ENCODE assay signal across 8 cellular contexts in genomic region chr6:28474441-28475219, GRCh38. TPM values are rescaled to one million over a fixed set of nuclear protein-coding genes. Genes with fewer than 3 reads are reported as not detected.
DNase-seq lines count a peak whose midpoint lies in the region; ATAC-seq, FAIRE-seq and TF ChIP-seq lines count a peak whose summit lies in the region.

No MANE protein-coding gene starts in this region.

- no peak overlapping the region for H3K27ac Mint-ChIP-seq in activated CD4-positive, alpha-beta memory T cell treated with anti-CD3 and anti-CD28 coated beads for 36 hours

- TF ChIP-seq POLR2A in GM12891 (IDR thresholded peaks at IDR 0.05; ENCODE audit: low read depth, low read length), result no peak

- CTCF ChIA-PET in activated CD4-positive, alpha-beta memory T cell treated with anti-CD3 and anti-CD28 coated beads for 36 hours (lab: Charles Lee), result no interaction called here

- no peaks in the 10 kb centered on the region for H3K27me3 ChIP-seq in iPS DF 6.9 (ENCODE audit: control insufficient read depth, insufficient read depth, low read length)

- H3K4me1 ChIP-seq in iPS DF 6.9 (ENCODE audit: control insufficient read depth, insufficient read depth, low read length), result no peaks in the 10 kb centered on the region; the same call in 1 of the 2 replicates

- peak overlapping the region; percentile 87; the same call in 1 of the 2 replicates for H3K4me3 ChIP-seq in iPS DF 6.9 (ENCODE audit: low read length)

- DNase-seq in AG09319 (ENCODE audit: extremely low read depth, low read depth), result peak; percentile 70
- no peak for DNase-seq in GM12891 (ENCODE audit: insufficient read length, low spot score)
- peak; percentile 63 for DNase-seq in NCI-H1105 treated with DMSO at 0.1 percent for 48 hours (lab: John Stamatoyannopoulos, UW)
- DNase-seq in activated CD4-positive, alpha-beta memory T cell treated with anti-CD3 and anti-CD28 coated beads for 36 hours, result no peak
- peak; percentile 75 for DNase-seq in iPS DF 6.9 (ENCODE audit: low read depth, low spot score)

- POLR2A ChIA-PET in activated CD4-positive, alpha-beta memory T cell treated with anti-CD3 and anti-CD28 coated beads for 36 hours (lab: Charles Lee), result no interaction called here

- H3K27me3 Mint-ChIP-seq in activated CD4-positive, alpha-beta memory T cell treated with anti-CD3 and anti-CD28 coated beads for 36 hours, result peaks cover 45% of the 10 kb centered on the region

- peak overlapping the region; percentile 36 for H3K4me3 Mint-ChIP-seq in activated CD4-positive, alpha-beta memory T cell treated with anti-CD3 and anti-CD28 coated beads for 36 hours

- H3K4me1 Mint-ChIP-seq in activated CD4-positive, alpha-beta memory T cell treated with anti-CD3 and anti-CD28 coated beads for 36 hours (ENCODE audit: low read depth), result peaks cover 7% of the 10 kb centered on the region

- no peaks in the 10 kb centered on the region for H3K9me3 Mint-ChIP-seq in activated CD4-positive, alpha-beta memory T cell treated with anti-CD3 and anti-CD28 coated beads for 36 hours

- ATAC-seq in GM21619 (IDR thresholded peaks at IDR 0.05; ENCODE audit: unreplicated experiment) (no peak), GM21367 (IDR thresholded peaks at IDR 0.05; ENCODE audit: unreplicated experiment) (no peak), HG03108 (IDR thresholded peaks at IDR 0.05; ENCODE audit: unreplicated experiment) (no peak)

- H3K36me3 ChIP-seq in iPS DF 6.9 (ENCODE audit: control insufficient read depth, insufficient read depth, low read length), result no peaks in the 10 kb centered on the region

- no peak for TF ChIP-seq CTCF in AG09319 (IDR thresholded peaks at IDR 0.05; ENCODE audit: low read depth, low read length)

- FAIRE-seq in GM12891 (lab: Jason Lieb, UNC), result peak; percentile 50

- no peak overlapping the region for H3K27ac ChIP-seq in iPS DF 6.9 (ENCODE audit: low read length)

- intact Hi-C loops in activated CD4-positive, alpha-beta memory T cell treated with anti-CD3 and anti-CD28 coated beads for 36 hours (cut with micrococcal nuclease), result no loop called here

- no peaks in the 10 kb centered on the region for H3K9me3 ChIP-seq in iPS DF 6.9 (ENCODE audit: control insufficient read depth, insufficient read depth, low read length)

- WGBS in iPS DF 6.9 (ENCODE audit: insufficient coverage, insufficient read length), result no CpG with 5 or more reads among the region's 18 CpGs

- H3K36me3 Mint-ChIP-seq in activated CD4-positive, alpha-beta memory T cell treated with anti-CD3 and anti-CD28 coated beads for 36 hours, result peaks cover 3% of the 10 kb centered on the region

TF ChIP-seq in GM12891, 5 proteins besides CTCF, POLR2A, EP300 and RAD21:
- TF ChIP-seq PAX5 (IDR thresholded peaks at IDR 0.05; ENCODE audit: insufficient read depth, low read length, severe bottlenecking) (no peak), SPI1 (IDR thresholded peaks at IDR 0.05; ENCODE audit: low read depth, low read length) (no peak), POLR2AphosphoS5 (IDR thresholded peaks at IDR 0.05; ENCODE audit: low read depth, low read length) (no peak), POU2F2 (IDR thresholded peaks at IDR 0.05; ENCODE audit: low read depth, low read length) (no peak), TAF1 (IDR thresholded peaks at IDR 0.05; ENCODE audit: low read depth, low read length) (no peak)

RNA-seq across cellular contexts. Expression of gene ZSCAN23, which starts 31.3 kb away (rescaled TPM):
- 0.31 TPM for polyA plus RNA-seq in GM12891 (2012; ENCODE audit: low read depth, missing spikeins)
- 1 to 10 TPM in 1 of 2 experiments, under 1 TPM in 1; 0.83 to 1.1 TPM for total RNA-seq in activated CD4-positive, alpha-beta memory T cell treated with anti-CD3 and anti-CD28 coated beads for 36 hours

RNA-seq across cellular contexts. Expression of gene GPX6, which starts 41.0 kb away (rescaled TPM):
- not detected for polyA plus RNA-seq in GM12891 (2012; ENCODE audit: low read depth, missing spikeins)
- total RNA-seq in activated CD4-positive, alpha-beta memory T cell treated with anti-CD3 and anti-CD28 coated beads for 36 hours, result not detected

RNA-seq across cellular contexts. Expression of gene GPX5, which starts 51.1 kb away (rescaled TPM):
- not detected for polyA plus RNA-seq in GM12891 (2012; ENCODE audit: low read depth, missing spikeins)
- total RNA-seq in activated CD4-positive, alpha-beta memory T cell treated with anti-CD3 and anti-CD28 coated beads for 36 hours, result not detected

Comparison
In these comparisons a context has a peak if more than half of its experiments do, and no peak if none do; other contexts are left out.
1. DNase-seq: peak in AG09319 (single experiment), NCI-H1105 treated with DMSO at 0.1 percent for 48 hours (single experiment) and iPS DF 6.9 (single experiment); none in GM12891 (single experiment) and activated CD4-positive, alpha-beta memory T cell treated with anti-CD3 and anti-CD28 coated beads for 36 hours (single experiment).